12 cellular contexts compared by ENCODE assay signal in genomic region chr2:18132697-18133096, GRCh38.
DNase-seq lines count a peak whose midpoint lies in the region; ATAC-seq and TF ChIP-seq lines count a peak whose summit lies in the region.
"Had no signal": no experiment of that assay in that cellular context is flagged by ENCODE, and none has a peak within 500 bp of the region (broad histone marks: within the 10 kb centered on the region; RNA-seq: fewer than 3 reads in every experiment).

No MANE protein-coding gene starts in this region.

- H3K9me3 ChIP-seq in mesenchymal stem cell (ENCODE audit: control insufficient read depth, low read length): no peaks in the 10 kb centered on the region
- H3K9me3 ChIP-seq: gastroesophageal sphincter had no signal

- no peaks in the 10 kb centered on the region for H3K79me1 ChIP-seq in mesenchymal stem cell (replicated peaks; ENCODE audit: low read length, poor library complexity, severe bottlenecking)

- no peaks in the 10 kb centered on the region for H3K4me1 ChIP-seq in mesenchymal stem cell (ENCODE audit: control insufficient read depth, insufficient read depth, low read depth, low read length)

- no peak overlapping the region for H3K23ac ChIP-seq in mesenchymal stem cell (ENCODE audit: low read length in 2 of 2)

- no peak for TF ChIP-seq CTCF in RWPE1 (conservative IDR thresholded peaks at IDR 0.05; ENCODE audit: low read depth)

- no peak overlapping the region for H3K9ac ChIP-seq in mesenchymal stem cell (ENCODE audit: low read length)

- 22% methylated on average over 2 of the region's 3 CpGs for WGBS in mesenchymal stem cell

- no peak overlapping the region for H3K4me2 ChIP-seq in mesenchymal stem cell (ENCODE audit: low read length, poor library complexity, severe bottlenecking)

- H2AK5ac ChIP-seq in mesenchymal stem cell (ENCODE audit: low read length, severe bottlenecking): no peak overlapping the region

- no peak overlapping the region for H2BK120ac ChIP-seq in mesenchymal stem cell (ENCODE audit: low read depth, low read length)

- H2AFZ ChIP-seq in mesenchymal stem cell (ENCODE audit: low read depth, low read length): no peak overlapping the region

- POLR2A ChIA-PET in RWPE1 (lab: Yijun Ruan, JAX; ENCODE audit: low non-redundant PET): no interaction called here

- no peaks in the 10 kb centered on the region for H3K36me3 ChIP-seq in mesenchymal stem cell (ENCODE audit: control insufficient read depth in 1 of 2, insufficient read depth in 2 of 2, low read depth in 1 of 2, low read length in 2 of 2)
- H3K36me3 ChIP-seq: gastroesophageal sphincter had no signal

- peak; percentile 63 for ATAC-seq in GM18502 (IDR thresholded peaks at IDR 0.05; ENCODE audit: poor library complexity, unreplicated experiment)
- ATAC-seq in HG03097 (IDR thresholded peaks at IDR 0.05; ENCODE audit: low FRiP score, unreplicated experiment): peak; percentile 60
- no peak for ATAC-seq in HG02884 (IDR thresholded peaks at IDR 0.05; ENCODE audit: unreplicated experiment)
- ATAC-seq: gastroesophageal sphincter had no signal

- CTCF ChIA-PET in RWPE1 (lab: Yijun Ruan, JAX): no interaction called here

- no peak overlapping the region for H3K4me3 ChIP-seq in mesenchymal stem cell (ENCODE audit: insufficient read depth in 1 of 2, low read depth in 1 of 2, low read length in 2 of 2)
- H3K4me3 ChIP-seq: gastroesophageal sphincter had no signal

- DNase-seq in RPMI7951 (ENCODE audit: low read depth) (peak; percentile 79), mesenchymal stem cell (peak; percentile 19), GM19240 (ENCODE audit: insufficient read length, low spot score) (no peak), NCI-H2196 treated with DMSO at 0.1 percent for 48 hours (lab: John Stamatoyannopoulos, UW; ENCODE audit: unreplicated experiment) (no peak), RWPE1 (ENCODE audit: low spot score) (no peak)
- DNase-seq: CD4-positive, alpha-beta memory T cell; HFFc6; SHP77 had no signal

- no peak overlapping the region for H2BK15ac ChIP-seq in mesenchymal stem cell (ENCODE audit: low read depth, poor library complexity, severe bottlenecking)

- H4K8ac ChIP-seq in mesenchymal stem cell (ENCODE audit: low read length): no peak overlapping the region

- no peak overlapping the region for H3K18ac ChIP-seq in mesenchymal stem cell (ENCODE audit: low read depth in 1 of 2, low read length in 2 of 2)

- H3K14ac ChIP-seq in mesenchymal stem cell (ENCODE audit: low read length in 2 of 2): no peak overlapping the region

- H3K27ac ChIP-seq in mesenchymal stem cell (ENCODE audit: low read length, poor library complexity, severe bottlenecking) (peak overlapping the region; percentile 29), RWPE1 (no peak overlapping the region)
- H3K27ac ChIP-seq: gastroesophageal sphincter had no signal

- H2BK5ac ChIP-seq in mesenchymal stem cell (ENCODE audit: low read depth, low read length, poor library complexity, severe bottlenecking): no peak overlapping the region

- H4K91ac ChIP-seq in mesenchymal stem cell (ENCODE audit: low read length): no peak overlapping the region

- no peak overlapping the region for H3K4ac ChIP-seq in mesenchymal stem cell (ENCODE audit: low read depth in 1 of 2, low read length in 2 of 2)

- H3K27me3 ChIP-seq in mesenchymal stem cell (ENCODE audit: control insufficient read depth in 1 of 2, insufficient read depth in 1 of 2, low read length in 2 of 2): no peaks in the 10 kb centered on the region
- H3K27me3 ChIP-seq: gastroesophageal sphincter had no signal

- no peak overlapping the region for H2BK12ac ChIP-seq in mesenchymal stem cell (ENCODE audit: low read length in 2 of 2)

Comparison
In these comparisons a context has a peak if more than half of its experiments do, and no peak if none do; other contexts are left out.
1. DNase-seq: peak in RPMI7951 (single experiment) and mesenchymal stem cell (single experiment); none in GM19240 (single experiment), NCI-H2196 treated with DMSO at 0.1 percent for 48 hours (single experiment) and RWPE1 (single experiment).